Comparison of ENCODE assay signal across 32 cellular contexts in the genomic region with DNA sequence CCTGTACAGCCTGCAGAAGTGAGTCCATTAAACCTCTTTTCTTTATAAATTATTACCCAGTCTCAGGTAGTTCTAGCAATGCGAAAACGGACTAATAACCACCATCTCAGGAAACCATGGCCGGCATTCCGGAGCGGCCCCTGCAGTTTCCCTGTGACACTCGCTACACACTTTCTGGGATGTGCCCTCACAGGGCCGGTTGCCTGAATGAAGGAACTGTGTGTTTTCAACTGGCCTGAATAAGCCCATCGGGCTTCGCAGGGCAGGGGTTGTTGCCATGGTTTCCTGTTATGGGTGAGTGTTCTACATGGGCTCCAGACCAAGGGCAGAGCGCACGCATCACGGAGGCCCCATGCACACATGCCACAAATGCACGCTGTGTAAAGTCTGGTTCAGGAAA.
"Had no signal": no experiment of that assay in that cellular context is flagged by ENCODE, and none has a peak within 500 bp of the region (broad histone marks: within the 10 kb centered on the region; RNA-seq: fewer than 3 reads in every experiment).

No MANE protein-coding gene starts in this region.

- H3K4me3 ChIP-seq: ascending aorta, breast epithelium, cardiac muscle cell, colonic mucosa, esophagus squamous epithelium had no signal

- H3K27ac ChIP-seq: ascending aorta, breast epithelium, cardiac muscle cell, colonic mucosa, epithelial cell of prostate, esophagus squamous epithelium had no signal

- H3K4me3 Mint-ChIP-seq: activated CD4-positive, alpha-beta memory T cell treated with anti-CD3 and anti-CD28 coated beads for 36 hours; activated CD4-positive, alpha-beta T cell treated with anti-CD3 and anti-CD28 coated beads for 36 hours; activated CD4-positive, alpha-beta T cell treated with anti-CD3 and anti-CD28 coated beads, Interleukin-2, amount 10 ng/mL, durations not matched to agents 24 days and 14 days; activated CD8-positive, alpha-beta memory T cell treated with anti-CD3 and anti-CD28 coated beads, Interleukin-2, amount 10 ng/mL, durations not matched to agents 7 days and 5 days; activated CD8-positive, alpha-beta T cell treated with anti-CD3 and anti-CD28 coated beads, Interleukin-2, amount 10 ng/mL, durations not matched to agents 7 days and 5 days; activated naive CD4-positive, alpha-beta T cell treated with anti-CD3 and anti-CD28 coated beads, Interleukin-2, amount 10 ng/mL, durations not matched to agents 7 days and 5 days; activated naive CD8-positive, alpha-beta T cell treated with anti-CD3 and anti-CD28 coated beads, Interleukin-2, amount 10 ng/mL, durations not matched to agents 7 days and 5 days; activated T-helper 1 cell treated with anti-CD3 and anti-CD28 coated beads, Interleukin-12 subunit alpha, Interleukin-12 subunit beta, Interleukin-2, Interleukin-4 antibody, amounts not matched to agents 30 ng/mL and 10 ng/mL and 1 ng/mL, durations not matched to agents 14 hours and 24 hours and 36 hours; brain; T-helper 17 cell; T-helper 2 cell treated with Interferon-gamma antibody and Interleukin-4, amounts not matched to agents 5 μg/mL and 100 μg/mL, for 36 hours had no signal

- H3K27ac Mint-ChIP-seq: activated CD4-positive, alpha-beta memory T cell treated with anti-CD3 and anti-CD28 coated beads for 36 hours; activated CD4-positive, alpha-beta T cell treated with anti-CD3 and anti-CD28 coated beads for 36 hours; activated CD4-positive, alpha-beta T cell treated with anti-CD3 and anti-CD28 coated beads, Interleukin-2, amount 10 ng/mL, durations not matched to agents 24 days and 14 days; activated CD8-positive, alpha-beta memory T cell treated with anti-CD3 and anti-CD28 coated beads, Interleukin-2, amount 10 ng/mL, durations not matched to agents 7 days and 5 days; activated naive CD4-positive, alpha-beta T cell treated with anti-CD3 and anti-CD28 coated beads, Interleukin-2, amount 10 ng/mL, durations not matched to agents 7 days and 5 days; activated naive CD4-positive, alpha-beta T cell treated with anti-CD3 and anti-CD28 coated beads, Interleukin-2, amount 50 U/mL, for 72 hours; activated naive CD8-positive, alpha-beta T cell treated with anti-CD3 and anti-CD28 coated beads, Interleukin-2, amount 10 ng/mL, durations not matched to agents 7 days and 5 days; activated T-helper 1 cell treated with anti-CD3 and anti-CD28 coated beads, Interleukin-12 subunit alpha, Interleukin-12 subunit beta, Interleukin-2, Interleukin-4 antibody, amounts not matched to agents 30 ng/mL and 10 ng/mL and 1 ng/mL, durations not matched to agents 14 hours and 24 hours and 36 hours; activated T-helper 2 cell treated with anti-CD3 and anti-CD28 coated beads, Interferon-gamma antibody, Interleukin-2, Interleukin-4, amounts not matched to agents 10 μg/mL and 5 μg/mL and 100 μg/mL, durations not matched to agents 14 hours and 24 hours and 36 hours; T-helper 17 cell; T-helper 2 cell treated with Interferon-gamma antibody and Interleukin-4, amounts not matched to agents 5 μg/mL and 100 μg/mL, for 36 hours had no signal

- H3K27me3 Mint-ChIP-seq: activated CD4-positive, alpha-beta memory T cell treated with anti-CD3 and anti-CD28 coated beads for 36 hours; activated CD4-positive, alpha-beta T cell treated with anti-CD3 and anti-CD28 coated beads for 36 hours; activated naive CD4-positive, alpha-beta T cell treated with anti-CD3 and anti-CD28 coated beads, Interleukin-2, amount 10 ng/mL, durations not matched to agents 7 days and 5 days; activated naive CD8-positive, alpha-beta T cell treated with anti-CD3 and anti-CD28 coated beads, Interleukin-2, amount 10 ng/mL, durations not matched to agents 7 days and 5 days; brain; T-helper 17 cell had no signal

- H3K27me3 ChIP-seq: ascending aorta, breast epithelium, cardiac muscle cell, colonic mucosa had no signal

- H3K36me3 Mint-ChIP-seq: activated CD4-positive, alpha-beta memory T cell treated with anti-CD3 and anti-CD28 coated beads for 36 hours; activated CD8-positive, alpha-beta memory T cell treated with anti-CD3 and anti-CD28 coated beads, Interleukin-2, amount 10 ng/mL, durations not matched to agents 7 days and 5 days; activated naive CD4-positive, alpha-beta T cell treated with anti-CD3 and anti-CD28 coated beads, Interleukin-2, amount 10 ng/mL, durations not matched to agents 7 days and 5 days; activated naive CD4-positive, alpha-beta T cell treated with anti-CD3 and anti-CD28 coated beads, Interleukin-2, amount 50 U/mL, for 72 hours; activated naive CD8-positive, alpha-beta T cell treated with anti-CD3 and anti-CD28 coated beads, Interleukin-2, amount 10 ng/mL, durations not matched to agents 7 days and 5 days; brain had no signal

- H3K9me3 Mint-ChIP-seq: activated CD4-positive, alpha-beta memory T cell treated with anti-CD3 and anti-CD28 coated beads for 36 hours; activated CD4-positive, alpha-beta T cell treated with anti-CD3 and anti-CD28 coated beads, Interleukin-2, amount 10 ng/mL, durations not matched to agents 24 days and 14 days; activated naive CD4-positive, alpha-beta T cell treated with anti-CD3 and anti-CD28 coated beads, Interleukin-2, amount 10 ng/mL, durations not matched to agents 7 days and 5 days; activated naive CD4-positive, alpha-beta T cell treated with anti-CD3 and anti-CD28 coated beads, Interleukin-2, amount 50 U/mL, for 72 hours; activated naive CD8-positive, alpha-beta T cell treated with anti-CD3 and anti-CD28 coated beads, Interleukin-2, amount 10 ng/mL, durations not matched to agents 7 days and 5 days; activated T-helper 1 cell treated with anti-CD3 and anti-CD28 coated beads, Interleukin-12 subunit alpha, Interleukin-12 subunit beta, Interleukin-2, Interleukin-4 antibody, amounts not matched to agents 30 ng/mL and 10 ng/mL and 1 ng/mL, durations not matched to agents 14 hours and 24 hours and 36 hours; activated T-helper 2 cell treated with anti-CD3 and anti-CD28 coated beads, Interferon-gamma antibody, Interleukin-2, Interleukin-4, amounts not matched to agents 10 μg/mL and 5 μg/mL and 100 μg/mL, durations not matched to agents 14 hours and 24 hours and 36 hours; T-helper 2 cell treated with Interferon-gamma antibody and Interleukin-4, amounts not matched to agents 5 μg/mL and 100 μg/mL, for 36 hours had no signal

- H3K4me1 Mint-ChIP-seq: activated CD4-positive, alpha-beta T cell treated with anti-CD3 and anti-CD28 coated beads, Interleukin-2, amount 10 ng/mL, durations not matched to agents 24 days and 14 days had no signal

- H3K9me3 ChIP-seq: ascending aorta, breast epithelium, colonic mucosa, esophagus squamous epithelium had no signal

- H3K4me1 ChIP-seq: ascending aorta, breast epithelium, colonic mucosa, esophagus squamous epithelium had no signal

- H3K36me3 ChIP-seq: ascending aorta, breast epithelium, cardiac muscle cell, colonic mucosa, esophagus squamous epithelium had no signal

- ATAC-seq: activated CD4-positive, alpha-beta T cell treated with anti-CD3 and anti-CD28 coated beads for 36 hours; activated CD8-positive, alpha-beta memory T cell treated with anti-CD3 and anti-CD28 coated beads, Interleukin-2, amount 10 ng/mL, durations not matched to agents 7 days and 5 days; activated CD8-positive, alpha-beta T cell treated with anti-CD3 and anti-CD28 coated beads, Interleukin-2, amount 10 ng/mL, durations not matched to agents 7 days and 5 days; activated naive CD4-positive, alpha-beta T cell treated with anti-CD3 and anti-CD28 coated beads, Interleukin-2, amount 50 U/mL, for 72 hours; T-helper 17 cell had no signal

- DNase-seq: activated CD4-positive, alpha-beta memory T cell treated with anti-CD3 and anti-CD28 coated beads for 36 hours; activated CD4-positive, alpha-beta T cell treated with anti-CD3 and anti-CD28 coated beads for 36 hours; activated CD4-positive, alpha-beta T cell treated with anti-CD3 and anti-CD28 coated beads, Interleukin-2, amount 10 ng/mL, durations not matched to agents 24 days and 14 days; activated CD4-positive, CD25-positive, alpha-beta regulatory T cell; activated CD4-positive, CD25-positive, alpha-beta regulatory T cell treated with anti-CD3 and anti-CD28 coated beads, Interleukin-2, amount 50 U/mL, for 72 hours; activated CD8-positive, alpha-beta memory T cell treated with anti-CD3 and anti-CD28 coated beads, Interleukin-2, amount 10 ng/mL, durations not matched to agents 7 days and 5 days; activated CD8-positive, alpha-beta memory T cell treated with anti-CD3 and anti-CD28 coated beads, Interleukin-2, amount 50 U/mL, for 4 hours; activated CD8-positive, alpha-beta T cell treated with anti-CD3 and anti-CD28 coated beads, Interleukin-2, amount 10 ng/mL, durations not matched to agents 7 days and 5 days; activated gamma-delta T cell; activated naive CD4-positive, alpha-beta T cell; activated naive CD4-positive, alpha-beta T cell treated with anti-CD3 and anti-CD28 coated beads, Interleukin-2, amount 10 ng/mL, durations not matched to agents 7 days and 5 days; activated naive CD8-positive, alpha-beta T cell treated with anti-CD3 and anti-CD28 coated beads, Interleukin-2, amount 10 ng/mL, durations not matched to agents 7 days and 5 days; activated T-cell treated with anti-CD3 and anti-CD28 coated beads, Interleukin-2, amount 50 U/mL, for 1 hour; activated T-cell treated with anti-CD3 and anti-CD28 coated beads, Interleukin-2, amount 50 U/mL, for 48 hours; central memory CD4-positive, alpha-beta T cell; cerebellar nuclear complex; colonic mucosa; effector CD8-positive, alpha-beta T cell; esophagus squamous epithelium; foreskin melanocyte; T-helper 1 cell; T-helper 17 cell; T1000 had no signal
